1 cellular context compared by ENCODE assay signal in genomic region chr14:54440037-54440436, GRCh38.
TF ChIP-seq lines count a peak whose summit lies in the region.

No MANE protein-coding gene starts in this region.

TF ChIP-seq in endothelial cell of umbilical vein, 7 proteins besides CTCF, POLR2A, EP300 and RAD21 (continued from another document):
- no peak for TF ChIP-seq GATA2 (IDR thresholded peaks at IDR 0.05; ENCODE audit: insufficient read depth, insufficient read length, low read depth, low read length)
- no peak for TF ChIP-seq POLR2AphosphoS5 (IDR thresholded peaks at IDR 0.05; ENCODE audit: insufficient read depth, low read depth, low read length)
- TF ChIP-seq MAX (IDR thresholded peaks at IDR 0.05; ENCODE audit: insufficient read depth, insufficient read length): no peak
